In the genomic region with DNA sequence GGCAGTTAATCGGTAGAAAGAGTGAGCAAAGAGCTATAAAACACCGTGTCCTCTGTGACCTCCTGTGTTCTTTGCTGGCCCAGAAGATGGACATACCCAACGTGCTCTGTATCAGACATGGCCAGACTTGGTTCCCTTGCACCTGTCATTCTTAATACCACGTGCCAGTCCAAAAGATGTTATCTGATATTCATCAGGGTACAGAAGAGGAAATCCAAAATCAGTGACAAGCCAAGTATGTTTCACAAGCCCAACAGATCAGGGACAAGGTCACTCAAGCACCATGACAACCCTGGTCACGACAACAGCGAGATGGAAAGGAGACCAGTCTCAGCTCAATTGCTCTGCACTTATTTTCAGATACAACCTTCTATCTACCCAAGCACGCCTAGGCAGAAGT, we compare ENCODE assay signal across 19 cellular contexts. TPM values are rescaled to one million over a fixed set of nuclear protein-coding genes. Genes with fewer than 3 reads are reported as not detected.
DNase-seq lines count a peak whose midpoint lies in the region; ATAC-seq and TF ChIP-seq lines count a peak whose summit lies in the region.
"Had no signal": no experiment of that assay in that cellular context is flagged by ENCODE, and none has a peak within 500 bp of the region (broad histone marks: within the 10 kb centered on the region; RNA-seq: fewer than 3 reads in every experiment).

No MANE protein-coding gene starts in this region.

- no peaks in the 10 kb centered on the region for H3K36me3 ChIP-seq in SK-N-SH (replicated peaks in 1 of 2; ENCODE audit: control insufficient read depth in 1 of 2, insufficient read depth in 2 of 2, low read length in 1 of 2)
- H3K36me3 ChIP-seq in neural progenitor cell = no peaks in the 10 kb centered on the region
- no peaks in the 10 kb centered on the region for H3K36me3 ChIP-seq in thyroid gland
- H3K36me3 ChIP-seq: suprapubic skin had no signal

- intact Hi-C loops in thyroid gland (cut with DNase I) = no loop called here

- H3K9me2 ChIP-seq in SK-N-SH = no peaks in the 10 kb centered on the region

- H3K4me3 ChIP-seq in SK-N-SH (ENCODE audit: low read depth in 2 of 2, low read length in 1 of 2) (no peak overlapping the region), neural progenitor cell (no peak overlapping the region), thyroid gland (replicated peaks in 1 of 3) (no peak overlapping the region)
- H3K4me3 ChIP-seq: suprapubic skin had no signal

- H3K4me3 Mint-ChIP-seq in glutamatergic neuron (ENCODE audit: unreplicated experiment) = peak overlapping the region; percentile 65
- H3K4me3 Mint-ChIP-seq in neural progenitor cell = peak overlapping the region; percentile 89
- H3K4me3 Mint-ChIP-seq: activated CD8-positive, alpha-beta T cell treated with anti-CD3 and anti-CD28 coated beads for 36 hours; activated naive CD8-positive, alpha-beta T cell treated with anti-CD3 and anti-CD28 coated beads, Interleukin-2, amount 50 U/mL, for 24 hours had no signal

- WGBS in SK-N-SH (ENCODE audit: low lambda C conversion rate) = 85% methylated on average over 7 of the region's 7 CpGs
- WGBS in thyroid gland, 2 donors = 68 to 74% methylated on average over 7 of the region's 7 CpGs

- no peak for TF ChIP-seq CTCF in SK-N-SH (IDR thresholded peaks at IDR 0.05)
- no peak for TF ChIP-seq CTCF in glutamatergic neuron (IDR thresholded peaks at IDR 0.05; ENCODE audit: partially characterized antibody, unreplicated experiment)
- no peak for TF ChIP-seq CTCF in neural progenitor cell (IDR thresholded peaks at IDR 0.05)
- TF ChIP-seq CTCF in thyroid gland (IDR thresholded peaks at IDR 0.05) = no peak

- H4K20me1 ChIP-seq in SK-N-SH (ENCODE audit: insufficient read depth) (0 out of 2 replicates have a peak, but pooled peaks cover 7% of the 10 kb centered on the region), neural progenitor cell (ENCODE audit: low read depth) (peaks cover 31% of the 10 kb centered on the region)

- H3K9me3 ChIP-seq in SK-N-SH (no peaks in the 10 kb centered on the region), neural progenitor cell (ENCODE audit: low read depth) (no peaks in the 10 kb centered on the region), thyroid gland (no peaks in the 10 kb centered on the region)
- H3K9me3 ChIP-seq: suprapubic skin had no signal

- peaks cover 26% of the 10 kb centered on the region for H3K4me1 Mint-ChIP-seq in glutamatergic neuron (ENCODE audit: low read depth, unreplicated experiment)
- peaks cover 67% of the 10 kb centered on the region for H3K4me1 Mint-ChIP-seq in neural progenitor cell

- H3K4me1 ChIP-seq in SK-N-SH (ENCODE audit: control insufficient read depth in 1 of 2, insufficient read depth in 2 of 2, low read depth in 1 of 2, low read length in 1 of 2) (peaks cover 38 to 39% of the 10 kb centered on the region in 2 experiments; a peak in 3 of 4 replicates), neural progenitor cell (peaks cover 40% of the 10 kb centered on the region), thyroid gland (peaks cover 14 to 37% of the 10 kb centered on the region in 2 donors)

- TF ChIP-seq RAD21 in SK-N-SH (IDR thresholded peaks at IDR 0.05; ENCODE audit: low read length) = no peak

- H3K27me3 Mint-ChIP-seq in glutamatergic neuron (ENCODE audit: unreplicated experiment) = peaks cover 17% of the 10 kb centered on the region
- H3K27me3 Mint-ChIP-seq in neural progenitor cell (ENCODE audit: insufficient read depth, low read depth) = peaks cover 3% of the 10 kb centered on the region

- H2AFZ ChIP-seq in SK-N-SH (ENCODE audit: low read depth) = no peak overlapping the region
- no peak overlapping the region for H2AFZ ChIP-seq in neural progenitor cell (replicated peaks)

- peak overlapping the region; percentile 44 to 64; a peak in 3 of 4 replicates for H3K27ac ChIP-seq in SK-N-SH (ENCODE audit: low read depth in 2 of 2, low read length in 1 of 2)
- no peak overlapping the region for H3K27ac ChIP-seq in neural progenitor cell
- H3K27ac ChIP-seq in thyroid gland = peak overlapping the region in 2 of 3 donors; percentile 61
- H3K27ac ChIP-seq: 22Rv1, KMS-11, suprapubic skin had no signal

- no peak for ATAC-seq in SK-N-SH treated with all-trans-retinoic acid at 6 μM for 48 hours
- no peak for ATAC-seq in GM21390 (IDR thresholded peaks at IDR 0.05; ENCODE audit: unreplicated experiment)
- ATAC-seq: activated CD8-positive, alpha-beta T cell treated with anti-CD3 and anti-CD28 coated beads for 36 hours; activated naive CD8-positive, alpha-beta T cell treated with anti-CD3 and anti-CD28 coated beads, Interleukin-2, amount 50 U/mL, for 24 hours had no signal

- H3K9ac ChIP-seq in SK-N-SH (peak overlapping the region; percentile 22; the same call in 1 of the 2 replicates), neural progenitor cell (no peak overlapping the region)
- H3K9ac ChIP-seq: KMS-11 had no signal

- H3F3A ChIP-seq in SK-N-SH (replicated peaks; ENCODE audit: insufficient read depth) (peaks cover 37% of the 10 kb centered on the region), neural progenitor cell (ENCODE audit: low read depth) (peaks cover 58% of the 10 kb centered on the region)

- H3K36me3 Mint-ChIP-seq in glutamatergic neuron (ENCODE audit: unreplicated experiment) (peaks cover 6% of the 10 kb centered on the region), neural progenitor cell (peaks cover 9% of the 10 kb centered on the region)

- H3K79me2 ChIP-seq in SK-N-SH (ENCODE audit: insufficient read depth) (peaks cover 47% of the 10 kb centered on the region), neural progenitor cell (ENCODE audit: low read depth) (peaks cover 56% of the 10 kb centered on the region)

- H3K27ac Mint-ChIP-seq in glutamatergic neuron (ENCODE audit: unreplicated experiment) (no peak overlapping the region), neural progenitor cell (peak overlapping the region; percentile 12)
- H3K27ac Mint-ChIP-seq: activated CD8-positive, alpha-beta T cell treated with anti-CD3 and anti-CD28 coated beads for 36 hours; activated naive CD8-positive, alpha-beta T cell treated with anti-CD3 and anti-CD28 coated beads, Interleukin-2, amount 50 U/mL, for 24 hours had no signal

- POLR2A ChIA-PET in SK-N-SH (lab: Yijun Ruan, JAX) = no interaction called here

- CTCF ChIA-PET in SK-N-SH (lab: Yijun Ruan, JAX) = interaction anchor here (1.1 to 10.0 kb wide), 4 partner anchors 9 to 240 kb away, joined by 3 to 170 read pairs (median 4); a partner anchor contains a TSS

- TF ChIP-seq EP300 in SK-N-SH (IDR thresholded peaks at IDR 0.05; ENCODE audit: borderline replicate concordance in 1 of 2, low read depth in 1 of 2, low read length in 1 of 2) = no peak

- H3K27me3 ChIP-seq in SK-N-SH (ENCODE audit: insufficient read depth) = no peaks in the 10 kb centered on the region
- H3K27me3 ChIP-seq in neural progenitor cell = peaks cover 16% of the 10 kb centered on the region
- no peaks in the 10 kb centered on the region for H3K27me3 ChIP-seq in thyroid gland
- H3K27me3 ChIP-seq: suprapubic skin had no signal

- no peak for DNase-seq in SK-N-SH
- no peak for DNase-seq in glutamatergic neuron
- no peak for DNase-seq in neural progenitor cell (ENCODE audit: low spot score)
- no peak for DNase-seq in thyroid gland
- no peak for DNase-seq in NCI-H2081 (lab: John Stamatoyannopoulos, UW)
- no peak for DNase-seq in stimulated activated CD8-positive, alpha-beta memory T cell treated with anti-CD3 and anti-CD28 coated beads, Interleukin-4, amount 100 ng/mL, for 48 hours
- DNase-seq: activated CD4-positive, CD25-positive, alpha-beta regulatory T cell; activated CD8-positive, alpha-beta T cell treated with anti-CD3 and anti-CD28 coated beads for 36 hours; activated gamma-delta T cell; activated naive CD8-positive, alpha-beta T cell treated with anti-CD3 and anti-CD28 coated beads, Interleukin-2, amount 50 U/mL, for 24 hours; activated T-cell treated with anti-CD3 and anti-CD28 coated beads for 4 hours; cortex of kidney; NCI-H69; T-helper 9 cell had no signal

- peaks cover 5% of the 10 kb centered on the region for H3K9me3 Mint-ChIP-seq in glutamatergic neuron (ENCODE audit: unreplicated experiment)
- H3K9me3 Mint-ChIP-seq in neural progenitor cell = no peaks in the 10 kb centered on the region
- H3K9me3 Mint-ChIP-seq: activated CD8-positive, alpha-beta T cell treated with anti-CD3 and anti-CD28 coated beads for 36 hours; activated naive CD8-positive, alpha-beta T cell treated with anti-CD3 and anti-CD28 coated beads, Interleukin-2, amount 50 U/mL, for 24 hours had no signal

- no peak for TF ChIP-seq POLR2A in thyroid gland (IDR thresholded peaks at IDR 0.05)

- peak overlapping the region; percentile 64; the same call in 1 of the 2 replicates for H3K4me2 ChIP-seq in SK-N-SH
- peak overlapping the region; percentile 81 for H3K4me2 ChIP-seq in neural progenitor cell
- H3K4me2 ChIP-seq: KMS-11 had no signal

TF ChIP-seq in SK-N-SH, 30 proteins besides CTCF, POLR2A, EP300 and RAD21:
- TF ChIP-seq YY1 (IDR thresholded peaks at IDR 0.05; ENCODE audit: low read depth) = no peak
- TF ChIP-seq TCF12 (IDR thresholded peaks at IDR 0.05) = no peak
- TF ChIP-seq EZH2phosphoT487 (IDR thresholded peaks at IDR 0.05; ENCODE audit: borderline replicate concordance, low read depth) = no peak

TF ChIP-seq in SK-N-SH treated with all-trans-retinoic acid at 6 μM for 48 hours, 23 proteins besides CTCF, POLR2A, EP300 and RAD21 (continues in another document):
- TF ChIP-seq ZNF565 (CRISPR knock-in tag; conservative IDR thresholded peaks at IDR 0.05; ENCODE audit: low read depth) = no peak
- TF ChIP-seq, protein P1, sequence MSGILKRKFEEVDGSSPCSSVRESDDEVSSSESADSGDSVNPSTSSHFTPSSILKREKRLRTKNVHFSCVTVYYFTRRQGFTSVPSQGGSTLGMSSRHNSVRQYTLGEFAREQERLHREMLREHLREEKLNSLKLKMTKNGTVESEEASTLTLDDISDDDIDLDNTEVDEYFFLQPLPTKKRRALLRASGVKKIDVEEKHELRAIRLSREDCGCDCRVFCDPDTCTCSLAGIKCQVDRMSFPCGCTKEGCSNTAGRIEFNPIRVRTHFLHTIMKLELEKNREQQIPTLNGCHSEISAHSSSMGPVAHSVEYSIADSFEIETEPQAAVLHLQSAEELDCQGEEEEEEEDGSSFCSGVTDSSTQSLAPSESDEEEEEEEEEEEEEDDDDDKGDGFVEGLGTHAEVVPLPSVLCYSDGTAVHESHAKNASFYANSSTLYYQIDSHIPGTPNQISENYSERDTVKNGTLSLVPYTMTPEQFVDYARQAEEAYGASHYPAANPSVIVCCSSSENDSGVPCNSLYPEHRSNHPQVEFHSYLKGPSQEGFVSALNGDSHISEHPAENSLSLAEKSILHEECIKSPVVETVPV (CRISPR knock-in tag; IDR thresholded peaks at IDR 0.05) = no peak

RNA-seq across cellular contexts. Expression of a gene that starts 3.4 kb away (rescaled TPM):
- polyA plus RNA-seq in SK-N-SH (2012; rRNA removed) = 6.7 and 10.9 TPM in 2 replicates
- 7.5 and 9.4 TPM in 2 replicates for polyA plus RNA-seq in SK-N-SH (2012; cell fraction: cytosol; rRNA removed)
- polyA plus RNA-seq in SK-N-SH (2012; cell fraction: nucleus; rRNA removed) = 24.1 and 25.4 TPM in 2 replicates
- 25.0 TPM for total RNA-seq in glutamatergic neuron (ENCODE audit: unreplicated experiment)
- 9.2 and 12.0 TPM in 2 replicates for total RNA-seq in neural progenitor cell (ENCODE audit: low replicate concordance)
- 10 to 100 TPM in 1 of 4 donors, 1 to 10 TPM in 3; 2.8 to 10.3 (median 7.4) TPM for total RNA-seq in thyroid gland

RNA-seq across cellular contexts. Expression of a gene that starts 21.7 kb away (rescaled TPM):
- 37.2 and 85.7 TPM in 2 replicates for polyA plus RNA-seq in SK-N-SH (2012; rRNA removed)
- polyA plus RNA-seq in SK-N-SH (2012; cell fraction: cytosol; rRNA removed) = 43.3 and 50.5 TPM in 2 replicates
- polyA plus RNA-seq in SK-N-SH (2012; cell fraction: nucleus; rRNA removed) = 64.0 and 84.5 TPM in 2 replicates
- total RNA-seq in glutamatergic neuron (ENCODE audit: unreplicated experiment) (35.5 TPM), neural progenitor cell (ENCODE audit: low replicate concordance) (32.7 and 51.7 TPM in 2 replicates), thyroid gland (10 to 100 TPM; 29.4 to 65.8 (median 45.7) TPM)
